ENCODE assay signal across 1 cellular context in the genomic region with DNA sequence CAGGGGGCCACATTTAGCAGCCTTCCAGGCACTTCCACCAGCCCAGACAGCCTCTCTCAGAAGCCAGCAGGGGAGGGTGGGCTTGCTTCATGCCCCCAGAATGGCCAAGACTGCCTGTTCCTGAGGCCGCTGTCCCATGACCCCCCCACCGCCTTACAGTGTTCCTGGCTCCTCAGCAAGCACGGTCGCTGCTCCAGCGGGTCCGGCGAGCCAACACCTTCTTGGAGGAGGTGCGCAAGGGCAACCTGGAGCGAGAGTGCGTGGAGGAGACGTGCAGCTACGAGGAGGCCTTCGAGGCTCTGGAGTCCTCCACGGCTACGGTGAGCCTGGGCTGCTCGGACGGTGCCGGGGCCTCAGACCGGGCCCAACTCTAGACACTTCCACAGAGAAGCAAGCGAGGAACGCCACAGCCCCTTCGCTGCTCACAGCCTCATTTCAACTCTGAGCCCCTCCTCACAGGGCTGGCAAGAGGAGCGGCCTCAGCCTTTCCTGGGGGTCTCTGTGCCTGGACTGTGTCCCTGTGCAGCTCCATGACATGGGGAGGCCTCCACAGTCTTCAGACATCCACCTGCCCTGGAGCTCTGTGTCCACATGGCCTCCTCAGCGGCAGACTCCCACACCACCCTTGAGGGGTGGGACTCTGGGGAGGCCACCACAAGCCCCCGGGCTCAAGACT.
TF ChIP-seq lines count a peak whose summit lies in the region.

No MANE protein-coding gene starts in this region.

TF ChIP-seq in HepG2, 621 proteins besides CTCF, POLR2A, EP300 and RAD21 (continued from another document and continues in another):
- no peak; the same call in 1 of the 2 replicates for TF ChIP-seq HDAC1 (CRISPR knock-in tag; IDR thresholded peaks at IDR 0.05)
- no peak for TF ChIP-seq HOXA7 (CRISPR knock-in tag; IDR thresholded peaks at IDR 0.05)
- TF ChIP-seq ZBTB42 (CRISPR knock-in tag; IDR thresholded peaks at IDR 0.05), result no peak
- TF ChIP-seq, protein P1, sequence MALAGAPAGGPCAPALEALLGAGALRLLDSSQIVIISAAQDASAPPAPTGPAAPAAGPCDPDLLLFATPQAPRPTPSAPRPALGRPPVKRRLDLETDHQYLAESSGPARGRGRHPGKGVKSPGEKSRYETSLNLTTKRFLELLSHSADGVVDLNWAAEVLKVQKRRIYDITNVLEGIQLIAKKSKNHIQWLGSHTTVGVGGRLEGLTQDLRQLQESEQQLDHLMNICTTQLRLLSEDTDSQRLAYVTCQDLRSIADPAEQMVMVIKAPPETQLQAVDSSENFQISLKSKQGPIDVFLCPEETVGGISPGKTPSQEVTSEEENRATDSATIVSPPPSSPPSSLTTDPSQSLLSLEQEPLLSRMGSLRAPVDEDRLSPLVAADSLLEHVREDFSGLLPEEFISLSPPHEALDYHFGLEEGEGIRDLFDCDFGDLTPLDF (CRISPR knock-in tag; IDR thresholded peaks at IDR 0.05), result no peak
- TF ChIP-seq, protein P2, sequence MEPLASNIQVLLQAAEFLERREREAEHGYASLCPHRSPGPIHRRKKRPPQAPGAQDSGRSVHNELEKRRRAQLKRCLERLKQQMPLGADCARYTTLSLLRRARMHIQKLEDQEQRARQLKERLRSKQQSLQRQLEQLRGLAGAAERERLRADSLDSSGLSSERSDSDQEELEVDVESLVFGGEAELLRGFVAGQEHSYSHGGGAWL (CRISPR knock-in tag; IDR thresholded peaks at IDR 0.05), result peak; percentile 36
- TF ChIP-seq, protein P3, sequence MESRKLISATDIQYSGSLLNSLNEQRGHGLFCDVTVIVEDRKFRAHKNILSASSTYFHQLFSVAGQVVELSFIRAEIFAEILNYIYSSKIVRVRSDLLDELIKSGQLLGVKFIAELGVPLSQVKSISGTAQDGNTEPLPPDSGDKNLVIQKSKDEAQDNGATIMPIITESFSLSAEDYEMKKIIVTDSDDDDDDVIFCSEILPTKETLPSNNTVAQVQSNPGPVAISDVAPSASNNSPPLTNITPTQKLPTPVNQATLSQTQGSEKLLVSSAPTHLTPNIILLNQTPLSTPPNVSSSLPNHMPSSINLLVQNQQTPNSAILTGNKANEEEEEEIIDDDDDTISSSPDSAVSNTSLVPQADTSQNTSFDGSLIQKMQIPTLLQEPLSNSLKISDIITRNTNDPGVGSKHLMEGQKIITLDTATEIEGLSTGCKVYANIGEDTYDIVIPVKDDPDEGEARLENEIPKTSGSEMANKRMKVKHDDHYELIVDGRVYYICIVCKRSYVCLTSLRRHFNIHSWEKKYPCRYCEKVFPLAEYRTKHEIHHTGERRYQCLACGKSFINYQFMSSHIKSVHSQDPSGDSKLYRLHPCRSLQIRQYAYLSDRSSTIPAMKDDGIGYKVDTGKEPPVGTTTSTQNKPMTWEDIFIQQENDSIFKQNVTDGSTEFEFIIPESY (CRISPR knock-in tag; IDR thresholded peaks at IDR 0.05), result no peak
- no peak; the same call in 1 of the 2 replicates for TF ChIP-seq ZNF761 (CRISPR knock-in tag; conservative IDR thresholded peaks at IDR 0.05)
- no peak for TF ChIP-seq SP1 (IDR thresholded peaks at IDR 0.05)
- no peak; the same call in 1 of the 2 replicates for TF ChIP-seq SP1 (CRISPR knock-in tag; IDR thresholded peaks at IDR 0.05)
- peak; percentile 19; the same call in 1 of the 2 replicates for TF ChIP-seq ZNF225 (CRISPR knock-in tag; IDR thresholded peaks at IDR 0.05)
- TF ChIP-seq DNMT3B (CRISPR knock-in tag; conservative IDR thresholded peaks at IDR 0.05), result no peak
- TF ChIP-seq, protein P4, sequence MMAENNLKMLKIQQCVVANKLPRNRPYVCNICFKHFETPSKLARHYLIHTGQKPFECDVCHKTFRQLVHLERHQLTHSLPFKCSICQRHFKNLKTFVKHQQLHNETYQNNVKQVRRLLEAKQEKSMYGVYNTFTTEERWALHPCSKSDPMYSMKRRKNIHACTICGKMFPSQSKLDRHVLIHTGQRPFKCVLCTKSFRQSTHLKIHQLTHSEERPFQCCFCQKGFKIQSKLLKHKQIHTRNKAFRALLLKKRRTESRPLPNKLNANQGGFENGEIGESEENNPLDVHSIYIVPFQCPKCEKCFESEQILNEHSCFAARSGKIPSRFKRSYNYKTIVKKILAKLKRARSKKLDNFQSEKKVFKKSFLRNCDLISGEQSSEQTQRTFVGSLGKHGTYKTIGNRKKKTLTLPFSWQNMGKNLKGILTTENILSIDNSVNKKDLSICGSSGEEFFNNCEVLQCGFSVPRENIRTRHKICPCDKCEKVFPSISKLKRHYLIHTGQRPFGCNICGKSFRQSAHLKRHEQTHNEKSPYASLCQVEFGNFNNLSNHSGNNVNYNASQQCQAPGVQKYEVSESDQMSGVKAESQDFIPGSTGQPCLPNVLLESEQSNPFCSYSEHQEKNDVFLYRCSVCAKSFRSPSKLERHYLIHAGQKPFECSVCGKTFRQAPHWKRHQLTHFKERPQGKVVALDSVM (CRISPR knock-in tag; IDR thresholded peaks at IDR 0.05), result no peak
- no peak for TF ChIP-seq SUZ12 (IDR thresholded peaks at IDR 0.05; ENCODE audit: low read depth, low read length)
- TF ChIP-seq, protein P5, sequence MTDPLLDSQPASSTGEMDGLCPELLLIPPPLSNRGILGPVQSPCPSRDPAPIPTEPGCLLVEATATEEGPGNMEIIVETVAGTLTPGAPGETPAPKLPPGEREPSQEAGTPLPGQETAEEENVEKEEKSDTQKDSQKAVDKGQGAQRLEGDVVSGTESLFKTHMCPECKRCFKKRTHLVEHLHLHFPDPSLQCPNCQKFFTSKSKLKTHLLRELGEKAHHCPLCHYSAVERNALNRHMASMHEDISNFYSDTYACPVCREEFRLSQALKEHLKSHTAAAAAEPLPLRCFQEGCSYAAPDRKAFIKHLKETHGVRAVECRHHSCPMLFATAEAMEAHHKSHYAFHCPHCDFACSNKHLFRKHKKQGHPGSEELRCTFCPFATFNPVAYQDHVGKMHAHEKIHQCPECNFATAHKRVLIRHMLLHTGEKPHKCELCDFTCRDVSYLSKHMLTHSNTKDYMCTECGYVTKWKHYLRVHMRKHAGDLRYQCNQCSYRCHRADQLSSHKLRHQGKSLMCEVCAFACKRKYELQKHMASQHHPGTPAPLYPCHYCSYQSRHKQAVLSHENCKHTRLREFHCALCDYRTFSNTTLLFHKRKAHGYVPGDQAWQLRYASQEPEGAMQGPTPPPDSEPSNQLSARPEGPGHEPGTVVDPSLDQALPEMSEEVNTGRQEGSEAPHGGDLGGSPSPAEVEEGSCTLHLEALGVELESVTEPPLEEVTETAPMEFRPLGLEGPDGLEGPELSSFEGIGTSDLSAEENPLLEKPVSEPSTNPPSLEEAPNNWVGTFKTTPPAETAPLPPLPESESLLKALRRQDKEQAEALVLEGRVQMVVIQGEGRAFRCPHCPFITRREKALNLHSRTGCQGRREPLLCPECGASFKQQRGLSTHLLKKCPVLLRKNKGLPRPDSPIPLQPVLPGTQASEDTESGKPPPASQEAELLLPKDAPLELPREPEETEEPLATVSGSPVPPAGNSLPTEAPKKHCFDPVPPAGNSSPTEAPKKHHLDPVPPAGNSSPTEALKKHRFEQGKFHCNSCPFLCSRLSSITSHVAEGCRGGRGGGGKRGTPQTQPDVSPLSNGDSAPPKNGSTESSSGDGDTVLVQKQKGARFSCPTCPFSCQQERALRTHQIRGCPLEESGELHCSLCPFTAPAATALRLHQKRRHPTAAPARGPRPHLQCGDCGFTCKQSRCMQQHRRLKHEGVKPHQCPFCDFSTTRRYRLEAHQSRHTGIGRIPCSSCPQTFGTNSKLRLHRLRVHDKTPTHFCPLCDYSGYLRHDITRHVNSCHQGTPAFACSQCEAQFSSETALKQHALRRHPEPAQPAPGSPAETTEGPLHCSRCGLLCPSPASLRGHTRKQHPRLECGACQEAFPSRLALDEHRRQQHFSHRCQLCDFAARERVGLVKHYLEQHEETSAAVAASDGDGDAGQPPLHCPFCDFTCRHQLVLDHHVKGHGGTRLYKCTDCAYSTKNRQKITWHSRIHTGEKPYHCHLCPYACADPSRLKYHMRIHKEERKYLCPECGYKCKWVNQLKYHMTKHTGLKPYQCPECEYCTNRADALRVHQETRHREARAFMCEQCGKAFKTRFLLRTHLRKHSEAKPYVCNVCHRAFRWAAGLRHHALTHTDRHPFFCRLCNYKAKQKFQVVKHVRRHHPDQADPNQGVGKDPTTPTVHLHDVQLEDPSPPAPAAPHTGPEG (CRISPR knock-in tag; IDR thresholded peaks at IDR 0.05), result no peak
- no peak for TF ChIP-seq CHD4 (IDR thresholded peaks at IDR 0.05; ENCODE audit: borderline replicate concordance, low read length)
- TF ChIP-seq, protein P6, sequence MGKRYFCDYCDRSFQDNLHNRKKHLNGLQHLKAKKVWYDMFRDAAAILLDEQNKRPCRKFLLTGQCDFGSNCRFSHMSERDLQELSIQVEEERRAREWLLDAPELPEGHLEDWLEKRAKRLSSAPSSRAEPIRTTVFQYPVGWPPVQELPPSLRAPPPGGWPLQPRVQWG (CRISPR knock-in tag; IDR thresholded peaks at IDR 0.05; ENCODE audit: borderline replicate concordance, low read depth), result no peak
- TF ChIP-seq, protein P7, sequence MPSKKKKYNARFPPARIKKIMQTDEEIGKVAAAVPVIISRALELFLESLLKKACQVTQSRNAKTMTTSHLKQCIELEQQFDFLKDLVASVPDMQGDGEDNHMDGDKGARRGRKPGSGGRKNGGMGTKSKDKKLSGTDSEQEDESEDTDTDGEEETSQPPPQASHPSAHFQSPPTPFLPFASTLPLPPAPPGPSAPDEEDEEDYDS (CRISPR knock-in tag; IDR thresholded peaks at IDR 0.05), result no peak
- TF ChIP-seq, protein P8, sequence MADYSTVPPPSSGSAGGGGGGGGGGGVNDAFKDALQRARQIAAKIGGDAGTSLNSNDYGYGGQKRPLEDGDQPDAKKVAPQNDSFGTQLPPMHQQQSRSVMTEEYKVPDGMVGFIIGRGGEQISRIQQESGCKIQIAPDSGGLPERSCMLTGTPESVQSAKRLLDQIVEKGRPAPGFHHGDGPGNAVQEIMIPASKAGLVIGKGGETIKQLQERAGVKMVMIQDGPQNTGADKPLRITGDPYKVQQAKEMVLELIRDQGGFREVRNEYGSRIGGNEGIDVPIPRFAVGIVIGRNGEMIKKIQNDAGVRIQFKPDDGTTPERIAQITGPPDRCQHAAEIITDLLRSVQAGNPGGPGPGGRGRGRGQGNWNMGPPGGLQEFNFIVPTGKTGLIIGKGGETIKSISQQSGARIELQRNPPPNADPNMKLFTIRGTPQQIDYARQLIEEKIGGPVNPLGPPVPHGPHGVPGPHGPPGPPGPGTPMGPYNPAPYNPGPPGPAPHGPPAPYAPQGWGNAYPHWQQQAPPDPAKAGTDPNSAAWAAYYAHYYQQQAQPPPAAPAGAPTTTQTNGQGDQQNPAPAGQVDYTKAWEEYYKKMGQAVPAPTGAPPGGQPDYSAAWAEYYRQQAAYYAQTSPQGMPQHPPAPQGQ (CRISPR knock-in tag; IDR thresholded peaks at IDR 0.05; ENCODE audit: borderline replicate concordance), result 0 out of 2 replicates have a peak, but pooled peaks have one; percentile 75
- TF ChIP-seq, protein P9, sequence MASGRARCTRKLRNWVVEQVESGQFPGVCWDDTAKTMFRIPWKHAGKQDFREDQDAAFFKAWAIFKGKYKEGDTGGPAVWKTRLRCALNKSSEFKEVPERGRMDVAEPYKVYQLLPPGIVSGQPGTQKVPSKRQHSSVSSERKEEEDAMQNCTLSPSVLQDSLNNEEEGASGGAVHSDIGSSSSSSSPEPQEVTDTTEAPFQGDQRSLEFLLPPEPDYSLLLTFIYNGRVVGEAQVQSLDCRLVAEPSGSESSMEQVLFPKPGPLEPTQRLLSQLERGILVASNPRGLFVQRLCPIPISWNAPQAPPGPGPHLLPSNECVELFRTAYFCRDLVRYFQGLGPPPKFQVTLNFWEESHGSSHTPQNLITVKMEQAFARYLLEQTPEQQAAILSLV (CRISPR knock-in tag; IDR thresholded peaks at IDR 0.05; ENCODE audit: borderline replicate concordance), result no peak
- no peak for TF ChIP-seq ZNF749 (CRISPR knock-in tag; IDR thresholded peaks at IDR 0.05; ENCODE audit: borderline replicate concordance)
- TF ChIP-seq, protein P10, sequence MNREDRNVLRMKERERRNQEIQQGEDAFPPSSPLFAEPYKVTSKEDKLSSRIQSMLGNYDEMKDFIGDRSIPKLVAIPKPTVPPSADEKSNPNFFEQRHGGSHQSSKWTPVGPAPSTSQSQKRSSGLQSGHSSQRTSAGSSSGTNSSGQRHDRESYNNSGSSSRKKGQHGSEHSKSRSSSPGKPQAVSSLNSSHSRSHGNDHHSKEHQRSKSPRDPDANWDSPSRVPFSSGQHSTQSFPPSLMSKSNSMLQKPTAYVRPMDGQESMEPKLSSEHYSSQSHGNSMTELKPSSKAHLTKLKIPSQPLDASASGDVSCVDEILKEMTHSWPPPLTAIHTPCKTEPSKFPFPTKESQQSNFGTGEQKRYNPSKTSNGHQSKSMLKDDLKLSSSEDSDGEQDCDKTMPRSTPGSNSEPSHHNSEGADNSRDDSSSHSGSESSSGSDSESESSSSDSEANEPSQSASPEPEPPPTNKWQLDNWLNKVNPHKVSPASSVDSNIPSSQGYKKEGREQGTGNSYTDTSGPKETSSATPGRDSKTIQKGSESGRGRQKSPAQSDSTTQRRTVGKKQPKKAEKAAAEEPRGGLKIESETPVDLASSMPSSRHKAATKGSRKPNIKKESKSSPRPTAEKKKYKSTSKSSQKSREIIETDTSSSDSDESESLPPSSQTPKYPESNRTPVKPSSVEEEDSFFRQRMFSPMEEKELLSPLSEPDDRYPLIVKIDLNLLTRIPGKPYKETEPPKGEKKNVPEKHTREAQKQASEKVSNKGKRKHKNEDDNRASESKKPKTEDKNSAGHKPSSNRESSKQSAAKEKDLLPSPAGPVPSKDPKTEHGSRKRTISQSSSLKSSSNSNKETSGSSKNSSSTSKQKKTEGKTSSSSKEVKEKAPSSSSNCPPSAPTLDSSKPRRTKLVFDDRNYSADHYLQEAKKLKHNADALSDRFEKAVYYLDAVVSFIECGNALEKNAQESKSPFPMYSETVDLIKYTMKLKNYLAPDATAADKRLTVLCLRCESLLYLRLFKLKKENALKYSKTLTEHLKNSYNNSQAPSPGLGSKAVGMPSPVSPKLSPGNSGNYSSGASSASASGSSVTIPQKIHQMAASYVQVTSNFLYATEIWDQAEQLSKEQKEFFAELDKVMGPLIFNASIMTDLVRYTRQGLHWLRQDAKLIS (CRISPR knock-in tag; IDR thresholded peaks at IDR 0.05), result no peak; the same call in 1 of the 2 replicates
- TF ChIP-seq, protein P11, sequence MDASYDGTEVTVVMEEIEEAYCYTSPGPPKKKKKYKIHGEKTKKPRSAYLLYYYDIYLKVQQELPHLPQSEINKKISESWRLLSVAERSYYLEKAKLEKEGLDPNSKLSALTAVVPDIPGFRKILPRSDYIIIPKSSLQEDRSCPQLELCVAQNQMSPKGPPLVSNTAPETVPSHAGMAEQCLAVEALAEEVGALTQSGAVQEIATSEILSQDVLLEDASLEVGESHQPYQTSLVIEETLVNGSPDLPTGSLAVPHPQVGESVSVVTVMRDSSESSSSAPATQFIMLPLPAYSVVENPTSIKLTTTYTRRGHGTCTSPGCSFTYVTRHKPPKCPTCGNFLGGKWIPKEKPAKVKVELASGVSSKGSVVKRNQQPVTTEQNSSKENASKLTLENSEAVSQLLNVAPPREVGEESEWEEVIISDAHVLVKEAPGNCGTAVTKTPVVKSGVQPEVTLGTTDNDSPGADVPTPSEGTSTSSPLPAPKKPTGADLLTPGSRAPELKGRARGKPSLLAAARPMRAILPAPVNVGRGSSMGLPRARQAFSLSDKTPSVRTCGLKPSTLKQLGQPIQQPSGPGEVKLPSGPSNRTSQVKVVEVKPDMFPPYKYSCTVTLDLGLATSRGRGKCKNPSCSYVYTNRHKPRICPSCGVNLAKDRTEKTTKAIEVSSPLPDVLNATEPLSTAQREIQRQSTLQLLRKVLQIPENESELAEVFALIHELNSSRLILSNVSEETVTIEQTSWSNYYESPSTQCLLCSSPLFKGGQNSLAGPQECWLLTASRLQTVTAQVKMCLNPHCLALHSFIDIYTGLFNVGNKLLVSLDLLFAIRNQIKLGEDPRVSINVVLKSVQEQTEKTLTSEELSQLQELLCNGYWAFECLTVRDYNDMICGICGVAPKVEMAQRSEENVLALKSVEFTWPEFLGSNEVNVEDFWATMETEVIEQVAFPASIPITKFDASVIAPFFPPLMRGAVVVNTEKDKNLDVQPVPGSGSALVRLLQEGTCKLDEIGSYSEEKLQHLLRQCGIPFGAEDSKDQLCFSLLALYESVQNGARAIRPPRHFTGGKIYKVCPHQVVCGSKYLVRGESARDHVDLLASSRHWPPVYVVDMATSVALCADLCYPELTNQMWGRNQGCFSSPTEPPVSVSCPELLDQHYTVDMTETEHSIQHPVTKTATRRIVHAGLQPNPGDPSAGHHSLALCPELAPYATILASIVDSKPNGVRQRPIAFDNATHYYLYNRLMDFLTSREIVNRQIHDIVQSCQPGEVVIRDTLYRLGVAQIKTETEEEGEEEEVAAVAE (CRISPR knock-in tag; IDR thresholded peaks at IDR 0.05; ENCODE audit: borderline replicate concordance), result peak; percentile 55; the same call in 1 of the 2 replicates
